In the genomic region with DNA sequence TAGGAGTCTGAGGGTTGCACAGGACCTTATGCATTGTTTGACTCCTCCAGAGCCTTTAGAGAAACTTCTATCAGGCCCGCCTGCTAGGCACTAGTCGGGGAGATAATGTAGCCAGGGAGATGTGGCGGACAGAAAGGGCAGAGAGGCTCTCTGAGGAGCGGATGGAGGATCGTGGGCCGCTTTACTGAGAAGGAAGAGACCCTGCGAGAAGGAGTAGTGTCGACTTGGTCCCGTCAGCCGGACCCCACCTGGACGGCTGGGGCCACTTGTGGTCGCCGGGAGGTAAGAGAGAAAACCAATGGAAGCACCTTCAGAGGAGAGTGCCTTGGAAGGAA, we compare ENCODE assay signal across 8 cellular contexts. TPM values are rescaled to one million over a fixed set of nuclear protein-coding genes. Genes with fewer than 3 reads are reported as not detected.
DNase-seq lines count a peak whose midpoint lies in the region; ATAC-seq and TF ChIP-seq lines count a peak whose summit lies in the region.

No MANE protein-coding gene starts in this region.

- TF ChIP-seq EP300 in esophagus muscularis mucosa (IDR thresholded peaks at IDR 0.05), result no peak

- H2AFZ ChIP-seq in GM23248 (peak overlapping the region; percentile 97), PC-3 (ENCODE audit: low read length) (peak overlapping the region; percentile 95)

- WGBS in GM23248 (ENCODE audit: low coverage in 1 of 2, low lambda C conversion rate in 2 of 2, missing lambda C conversion rate in 2 of 2), 2 experiments, result 0 to 1% methylated on average over 13 of the region's 13 CpGs
- WGBS in esophagus muscularis mucosa, result under 1% methylated on average over 13 of the region's 13 CpGs
- WGBS in prostate gland, result under 1% methylated on average over 13 of the region's 13 CpGs

- ATAC-seq in PC-3, result peak; percentile 32

- H3K27me3 ChIP-seq in CD8-positive, alpha-beta memory T cell (ENCODE audit: insufficient read depth, low read length, poor library complexity, severe bottlenecking), result no peaks in the 10 kb centered on the region
- H3K27me3 ChIP-seq in GM23248 (replicated peaks; ENCODE audit: insufficient read depth), result no peaks in the 10 kb centered on the region
- H3K27me3 ChIP-seq in PC-3 (ENCODE audit: low read length), result no peaks in the 10 kb centered on the region
- H3K27me3 ChIP-seq in esophagus muscularis mucosa, result no peaks in the 10 kb centered on the region
- no peaks in the 10 kb centered on the region for H3K27me3 ChIP-seq in prostate gland (replicated peaks; ENCODE audit: insufficient read depth)

- H3K9me2 ChIP-seq in GM23248 (ENCODE audit: insufficient read depth), result no peaks in the 10 kb centered on the region
- H3K9me2 ChIP-seq in PC-3 (replicated peaks; ENCODE audit: low read length), result no peaks in the 10 kb centered on the region

- H3K27ac ChIP-seq in CD8-positive, alpha-beta memory T cell (ENCODE audit: low read depth, low read length), result peak overlapping the region; percentile 99
- peak overlapping the region; percentile 85; the same call in 1 of the 2 replicates for H3K27ac ChIP-seq in GM23248
- H3K27ac ChIP-seq in PC-3 (ENCODE audit: low read length), result peak overlapping the region; percentile 62
- H3K27ac ChIP-seq in esophagus muscularis mucosa (replicated peaks in 1 of 4), result peak overlapping the region; percentile 84 to 91 (median 88)
- H3K27ac ChIP-seq in prostate gland, result peak overlapping the region; percentile 82 to 87

- H3K27me3 Mint-ChIP-seq in CD8-positive, alpha-beta memory T cell, result no peaks in the 10 kb centered on the region

- H4K20me1 ChIP-seq in GM23248 (ENCODE audit: insufficient read depth), result no peaks in the 10 kb centered on the region
- H4K20me1 ChIP-seq in PC-3 (ENCODE audit: low read length), result 0 out of 2 replicates have a peak, but pooled peaks cover 6% of the 10 kb centered on the region

- H3K36me3 Mint-ChIP-seq in CD8-positive, alpha-beta memory T cell, result peaks cover 0 to 39% (median 2%) of the 10 kb centered on the region in 3 donors

- intact Hi-C loops in PC-3 (cut with micrococcal nuclease) (no loop called here), esophagus muscularis mucosa (cut with DNase I) (no loop called here), prostate gland (cut with DNase I) (no loop called here)

- H3K4me2 ChIP-seq in GM23248 (ENCODE audit: unreplicated experiment) (peak overlapping the region; percentile 87), PC-3 (ENCODE audit: low read length) (peak overlapping the region; percentile 98)

- H3K79me2 ChIP-seq in GM23248 (ENCODE audit: insufficient read depth), result peaks cover 61% of the 10 kb centered on the region
- peaks cover 65% of the 10 kb centered on the region for H3K79me2 ChIP-seq in PC-3 (ENCODE audit: low read length)

- H3K4me3 Mint-ChIP-seq in CD8-positive, alpha-beta memory T cell, result peak overlapping the region; percentile 93 to 100 (median 99)

- H3K36me3 ChIP-seq in CD8-positive, alpha-beta memory T cell (ENCODE audit: insufficient read depth, low read length), result peaks cover 12% of the 10 kb centered on the region
- H3K36me3 ChIP-seq in GM23248 (ENCODE audit: low read depth), result no peaks in the 10 kb centered on the region; the same call in 1 of the 2 replicates
- peaks cover 15% of the 10 kb centered on the region; the same call in 1 of the 2 replicates for H3K36me3 ChIP-seq in PC-3 (ENCODE audit: low read depth, low read length)
- H3K36me3 ChIP-seq in esophagus muscularis mucosa, result peaks cover 13 to 27% (median 22%) of the 10 kb centered on the region in 4 donors
- peaks cover 3 to 10% of the 10 kb centered on the region in 2 donors for H3K36me3 ChIP-seq in prostate gland

- H3F3A ChIP-seq in GM23248 (ENCODE audit: insufficient read depth) (no peaks in the 10 kb centered on the region), PC-3 (ENCODE audit: low read length, unreplicated experiment) (no peaks in the 10 kb centered on the region)

- no peaks in the 10 kb centered on the region for H3K9me3 Mint-ChIP-seq in CD8-positive, alpha-beta memory T cell

- POLR2A ChIA-PET in CD8-positive, alpha-beta memory T cell (lab: Charles Lee), result no interaction called here
- POLR2A ChIA-PET in PC-3 (lab: Charles Lee; ENCODE audit: unreplicated experiment), result no interaction called here

- CTCF ChIA-PET in CD8-positive, alpha-beta memory T cell (lab: Charles Lee), result interaction anchor here (1.6 to 2.3 kb wide), 2 partner anchors 13 to 210 kb away, joined by 3 to 7 read pairs; no protein-coding TSS in a partner anchor
- CTCF ChIA-PET in PC-3 (lab: Charles Lee), result interaction anchor here (1.0 kb wide), 1 partner anchor 12 kb away, joined by 3 read pairs; no protein-coding TSS in a partner anchor

- H3K9ac ChIP-seq in GM23248, result peak overlapping the region; percentile 96
- H3K9ac ChIP-seq in PC-3 (ENCODE audit: low read length), result peak overlapping the region; percentile 95

- H3K4me1 ChIP-seq in CD8-positive, alpha-beta memory T cell (ENCODE audit: insufficient read depth, low read length), result peaks cover 42% of the 10 kb centered on the region
- H3K4me1 ChIP-seq in GM23248 (ENCODE audit: insufficient read depth) (peaks cover 11% of the 10 kb centered on the region; the same call in 1 of the 2 replicates), PC-3 (ENCODE audit: insufficient read depth, low read length) (peaks cover 13% of the 10 kb centered on the region; the same call in 1 of the 2 replicates), esophagus muscularis mucosa (peaks cover 30 to 61% (median 47%) of the 10 kb centered on the region in 4 donors), prostate gland (replicated peaks) (peaks cover 3% of the 10 kb centered on the region)

- H3K4me3 ChIP-seq in CD8-positive, alpha-beta memory T cell (ENCODE audit: low read length), result peak overlapping the region; percentile 96
- H3K4me3 ChIP-seq in GM23248 (peak overlapping the region; percentile 99), PC-3 (ENCODE audit: low read length) (peak overlapping the region; percentile 92), esophagus muscularis mucosa (peak overlapping the region; percentile 71 to 84 (median 81)), prostate gland (peak overlapping the region; percentile 64 to 88)

- no peak for DNase-seq in CD8-positive, alpha-beta memory T cell
- DNase-seq in GM23248 (no peak), PC-3 (no peak), esophagus muscularis mucosa (ENCODE audit: extremely low spot score) (no peak), prostate gland (ENCODE audit: low spot score) (no peak), MV-4-11 (lab: John Stamatoyannopoulos, UW) (no peak), NCI-H446 treated with DMSO at 0.1 percent for 48 hours (lab: John Stamatoyannopoulos, UW) (no peak), GM13977 (ENCODE audit: low spot score) (no peak)

- in situ Hi-C loops in GM23248 (cut with MboI) (no loop called here), GM13977 (cut with MboI; ENCODE audit: low pct_unique_long_range_greater_than_20kb, low sequenced_read_pairs, unreplicated experiment) (no loop called here)

- H3K27ac Mint-ChIP-seq in CD8-positive, alpha-beta memory T cell, result peak overlapping the region; percentile 96 to 100 (median 99)

- TF ChIP-seq POLR2A in esophagus muscularis mucosa (IDR thresholded peaks at IDR 0.05; ENCODE audit: low read depth) (no peak), prostate gland (IDR thresholded peaks at IDR 0.05) (no peak)

- TSS peak; percentile 66 for BruUV-seq in PC-3 (replicated peaks; lab: Mats Ljungman, UMichigan)

- H3K9me3 ChIP-seq in CD8-positive, alpha-beta memory T cell (ENCODE audit: low read length), result no peaks in the 10 kb centered on the region
- H3K9me3 ChIP-seq in GM23248 (ENCODE audit: low read depth), result no peaks in the 10 kb centered on the region
- H3K9me3 ChIP-seq in PC-3 (ENCODE audit: low read length), result no peaks in the 10 kb centered on the region
- H3K9me3 ChIP-seq in esophagus muscularis mucosa, result no peaks in the 10 kb centered on the region
- H3K9me3 ChIP-seq in prostate gland, result no peaks in the 10 kb centered on the region

- H3K4me1 Mint-ChIP-seq in CD8-positive, alpha-beta memory T cell, result peaks cover 51 to 64% (median 63%) of the 10 kb centered on the region in 3 donors

- no peak for TF ChIP-seq CTCF in PC-3 (conservative IDR thresholded peaks at IDR 0.05; ENCODE audit: low read depth, low read length)
- TF ChIP-seq CTCF in esophagus muscularis mucosa (IDR thresholded peaks at IDR 0.05), result no peak
- no peak for TF ChIP-seq CTCF in prostate gland (IDR thresholded peaks at IDR 0.05)
- TF ChIP-seq CTCF in GM13977 (IDR thresholded peaks at IDR 0.05; ENCODE audit: extremely low read depth, insufficient read depth, missing control alignments), result no peak

RNA-seq across cellular contexts. Expression of gene MCRS1, which starts 0.5 kb away (rescaled TPM):
- total RNA-seq in CD8-positive, alpha-beta memory T cell, result 10 to 100 TPM; 89.1 to 96.5 TPM
- 61.6 TPM for polyA plus RNA-seq in CD8-positive, alpha-beta memory T cell
- 54.9 and 60.4 TPM in 2 replicates for total RNA-seq in GM23248 (2014; rRNA removed; shearing (Covaris generic))
- polyA plus RNA-seq in GM23248 (2016; fragmentation: Nextera tagmentation; extraction: Ambion mirVana), result 64.2 and 66.0 TPM in 2 replicates
- total RNA-seq in PC-3 (2014; rRNA removed) (86.8 and 95.8 TPM in 2 replicates), esophagus muscularis mucosa (10 to 100 TPM; 43.7 to 71.9 (median 56.4) TPM), prostate gland (10 to 100 TPM; 54.1 to 87.0 TPM)

RNA-seq across cellular contexts. Expression of gene KCNH3, which starts 29.6 kb away (rescaled TPM):
- total RNA-seq in CD8-positive, alpha-beta memory T cell, result 1 to 10 TPM; 2.5 to 3.1 TPM
- 1.4 TPM for polyA plus RNA-seq in CD8-positive, alpha-beta memory T cell
- not detected in 2 replicates for total RNA-seq in GM23248 (2014; rRNA removed; shearing (Covaris generic))
- 0.09 and 0.10 TPM in 2 replicates for polyA plus RNA-seq in GM23248 (2016; fragmentation: Nextera tagmentation; extraction: Ambion mirVana)
- 0.07 and 0.12 TPM in 2 replicates for total RNA-seq in PC-3 (2014; rRNA removed)
- under 1 TPM in 3 of 4 donors, not detected in 1; 0.34 to 0.66 (median 0.65) TPM for total RNA-seq in esophagus muscularis mucosa
- 1 to 10 TPM; 1.8 to 2.2 TPM for total RNA-seq in prostate gland

RNA-seq across cellular contexts. Expression of gene FAM186B, which starts 37.0 kb away (rescaled TPM):
- under 1 TPM; 0.11 to 0.15 TPM for total RNA-seq in CD8-positive, alpha-beta memory T cell
- not detected for polyA plus RNA-seq in CD8-positive, alpha-beta memory T cell
- 0.22 and 1.4 TPM in 2 replicates for total RNA-seq in GM23248 (2014; rRNA removed; shearing (Covaris generic))
- polyA plus RNA-seq in GM23248 (2016; fragmentation: Nextera tagmentation; extraction: Ambion mirVana), result 0.14 and 0.38 TPM in 2 replicates
- total RNA-seq in PC-3 (2014; rRNA removed) (0.80 and 1.1 TPM in 2 replicates), esophagus muscularis mucosa (under 1 TPM; under 0.01 to 0.46 (median 0.21) TPM), prostate gland (1 to 10 TPM in 1 of 2 donors, under 1 TPM in 1; 0.23 to 10.0 TPM)

RNA-seq across cellular contexts. Expression of gene PRPF40B, which starts 55.0 kb away (rescaled TPM):
- 1 to 10 TPM; 9.0 to 9.9 TPM for total RNA-seq in CD8-positive, alpha-beta memory T cell
- 2.0 TPM for polyA plus RNA-seq in CD8-positive, alpha-beta memory T cell
- total RNA-seq in GM23248 (2014; rRNA removed; shearing (Covaris generic)), result 9.9 and 10.2 TPM in 2 replicates
- polyA plus RNA-seq in GM23248 (2016; fragmentation: Nextera tagmentation; extraction: Ambion mirVana), result 11.6 and 12.6 TPM in 2 replicates
- total RNA-seq in PC-3 (2014; rRNA removed), result 16.2 and 17.7 TPM in 2 replicates
- total RNA-seq in esophagus muscularis mucosa, result 10 to 100 TPM in 3 of 4 donors, 1 to 10 TPM in 1; 9.6 to 19.0 (median 13.9) TPM
- 10 to 100 TPM; 13.9 to 31.1 TPM for total RNA-seq in prostate gland
